In the genomic region with DNA sequence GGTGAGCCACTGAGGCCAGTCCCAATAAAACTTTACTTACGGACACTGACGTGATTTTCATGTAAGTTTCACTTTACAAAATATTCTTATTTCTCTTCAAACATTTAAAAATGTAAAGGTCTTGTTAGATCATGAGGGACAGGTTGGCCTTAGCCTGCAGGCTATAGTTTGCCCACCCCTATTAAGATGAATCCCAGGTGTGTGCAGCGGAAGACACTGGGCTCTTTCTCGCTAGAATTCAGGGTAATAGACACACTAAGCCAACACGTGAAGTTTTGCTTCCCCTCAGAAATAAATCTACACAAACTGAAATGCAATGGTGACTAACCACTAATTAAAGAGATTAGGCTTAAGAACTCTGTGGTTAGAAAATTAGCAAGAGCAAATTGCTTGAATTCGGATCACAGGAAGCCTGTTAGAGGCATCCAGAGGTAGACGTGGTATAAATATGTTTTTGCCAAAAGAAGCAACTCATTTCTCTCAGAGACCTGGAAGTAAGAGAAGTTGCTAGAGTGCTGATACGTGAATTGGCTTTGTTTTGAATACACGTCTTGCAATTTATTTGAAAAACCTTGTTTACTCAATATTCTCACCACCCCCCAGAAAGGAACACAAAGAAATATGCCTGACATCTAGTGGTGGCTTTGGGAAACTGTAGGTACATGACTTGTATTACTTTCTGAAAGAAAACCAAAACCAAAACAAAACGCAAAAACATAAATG, we compare ENCODE assay signal across 8 cellular contexts.
DNase-seq lines count a peak whose midpoint lies in the region; ATAC-seq and FAIRE-seq lines count a peak whose summit lies in the region.

No MANE protein-coding gene starts in this region.

- no peaks in the 10 kb centered on the region for H3K9me3 ChIP-seq in muscle layer of duodenum (ENCODE audit: control insufficient read depth in 1 of 2, low read length in 2 of 2)

- H3K27ac ChIP-seq in muscle layer of duodenum (ENCODE audit: low read length), result peak overlapping the region; percentile 21

- H3K4me1 ChIP-seq in muscle layer of duodenum (ENCODE audit: control insufficient read depth in 1 of 2, insufficient read depth in 2 of 2, low read length in 2 of 2), result peaks cover 0 to 4% of the 10 kb centered on the region in 2 donors

- H3K4me3 ChIP-seq in muscle layer of duodenum (ENCODE audit: low read depth in 1 of 2, low read length in 2 of 2), result peak overlapping the region; percentile 46 to 61

- H3K36me3 ChIP-seq in muscle layer of duodenum (ENCODE audit: control insufficient read depth in 1 of 2, insufficient read depth in 2 of 2, low read length in 2 of 2), result no peaks in the 10 kb centered on the region

- peak; percentile 58 for DNase-seq in A172 (ENCODE audit: low spot score)
- DNase-seq in GDM1 (lab: John Stamatoyannopoulos, UW), result peak; percentile 49
- peak; percentile 70 for DNase-seq in NCI-H146 (lab: John Stamatoyannopoulos, UW)
- DNase-seq in SW480 (ENCODE audit: low spot score), result peak; percentile 67
- peak; percentile 63 for DNase-seq in urothelium cell line (ENCODE audit: low spot score)

- ATAC-seq in HG02588 (IDR thresholded peaks at IDR 0.05; ENCODE audit: unreplicated experiment), result peak; percentile 66

- no peaks in the 10 kb centered on the region for H3K27me3 ChIP-seq in muscle layer of duodenum (ENCODE audit: low read depth, low read length)

- FAIRE-seq in endometrium (lab: Jason Lieb, UNC) (peak; percentile 91), urothelium cell line (lab: Jason Lieb, UNC) (no peak)

Comparison
In these comparisons a context has a peak if more than half of its experiments do, and no peak if none do; other contexts are left out.
1. Peak in every context shown above with its lines: DNase-seq, ATAC-seq, H3K4me3 ChIP-seq and H3K27ac ChIP-seq.